In genomic region chr1:202752799-202753198, GRCh38 we compare ENCODE assay signal across 22 cellular contexts. TPM values are rescaled to one million over a fixed set of nuclear protein-coding genes. Genes with fewer than 3 reads are reported as not detected.
"Had no signal": no experiment of that assay in that cellular context is flagged by ENCODE, and none has a peak within 500 bp of the region (broad histone marks: within the 10 kb centered on the region; RNA-seq: fewer than 3 reads in every experiment).

No MANE protein-coding gene starts in this region.

- H3K4me3 ChIP-seq: esophagus muscularis mucosa, right atrium auricular region had no signal

- H3K4me1 ChIP-seq: esophagus muscularis mucosa, right atrium auricular region had no signal

- H3K9me3 ChIP-seq: esophagus muscularis mucosa, right atrium auricular region had no signal

- H3K27me3 Mint-ChIP-seq: naive thymus-derived CD8-positive, alpha-beta T cell; stimulated activated naive B cell treated with anti-CD40 and anti-IgM and Interleukin-4, amounts not matched to agents 10 μg/mL and 1 μg/mL and 100 μg/mL, for 72 hours had no signal

- ATAC-seq: activated CD4-positive, CD25-positive, alpha-beta regulatory T cell treated with anti-CD3 and anti-CD28 coated beads, Interleukin-2, amount 50 U/mL, for 24 hours; activated naive CD4-positive, alpha-beta T cell treated with anti-CD3 and anti-CD28 coated beads, Interleukin-2, amount 50 U/mL, for 72 hours; left lobe of liver; naive thymus-derived CD8-positive, alpha-beta T cell; stimulated activated naive B cell treated with anti-CD40 and anti-IgM and Interleukin-4, amounts not matched to agents 10 μg/mL and 1 μg/mL and 100 μg/mL, for 72 hours had no signal

- FAIRE-seq: bronchial epithelial cell, endometrium, islet of Langerhans had no signal

- DNase-seq: activated CD4-positive, alpha-beta T cell treated with anti-CD3 and anti-CD28 coated beads, Interleukin-2, amount 50 U/mL, for 4 hours; activated effector memory CD4-positive, alpha-beta T cell treated with Interleukin-2 at 50 U/mL for 16 hours; activated T-cell treated with anti-CD3 and anti-CD28 coated beads, Interleukin-2, amount 50 U/mL, for 1 hour; aorta; foreskin fibroblast; glutamatergic neuron; mammary epithelial cell; naive thymus-derived CD8-positive, alpha-beta T cell; posterior cingulate gyrus; stimulated activated CD4-positive, alpha-beta T cell treated with anti-CD3 and anti-CD28 coated beads, Interleukin-1b, Interleukin-23, amount 100 ng/mL, for 48 hours; stimulated activated naive B cell treated with anti-CD40 and anti-IgM and Interleukin-4, amounts not matched to agents 10 μg/mL and 1 μg/mL and 100 μg/mL, for 72 hours; substantia nigra; trophoblast cell had no signal

- H3K9me3 Mint-ChIP-seq: activated naive CD4-positive, alpha-beta T cell treated with anti-CD3 and anti-CD28 coated beads, Interleukin-2, amount 50 U/mL, for 72 hours; naive thymus-derived CD8-positive, alpha-beta T cell; stimulated activated naive B cell treated with anti-CD40 and anti-IgM and Interleukin-4, amounts not matched to agents 10 μg/mL and 1 μg/mL and 100 μg/mL, for 72 hours had no signal

- H3K4me1 Mint-ChIP-seq: naive thymus-derived CD8-positive, alpha-beta T cell; stimulated activated naive B cell treated with anti-CD40 and anti-IgM and Interleukin-4, amounts not matched to agents 10 μg/mL and 1 μg/mL and 100 μg/mL, for 72 hours had no signal

- H3K4me3 Mint-ChIP-seq: naive thymus-derived CD8-positive, alpha-beta T cell; stimulated activated naive B cell treated with anti-CD40 and anti-IgM and Interleukin-4, amounts not matched to agents 10 μg/mL and 1 μg/mL and 100 μg/mL, for 72 hours had no signal

- H3K27me3 ChIP-seq: esophagus muscularis mucosa, right atrium auricular region had no signal

- H3K27ac ChIP-seq: esophagus muscularis mucosa, right atrium auricular region had no signal

RNA-seq across cellular contexts. Expression of gene SYT2, which starts 42.5 kb away (rescaled TPM):
- total RNA-seq: activated naive CD4-positive, alpha-beta T cell treated with anti-CD3 and anti-CD28 coated beads, Interleukin-2, amount 50 U/mL, for 72 hours; left lobe of liver; naive thymus-derived CD8-positive, alpha-beta T cell; right atrium auricular region had no signal

RNA-seq across cellular contexts. Expression of gene PCAT6, which starts 58.0 kb away (rescaled TPM):
- total RNA-seq: bronchial epithelial cell, esophagus muscularis mucosa, mononuclear cell, right atrium auricular region had no signal
